ENCODE assay signal across 15 cellular contexts in genomic region chr12:93762059-93762719, GRCh38.
A peak's percentile ranks its signal among the peaks of the same experiment; 100 is the strongest.
DNase-seq lines count a peak whose midpoint lies in the region; ATAC-seq, FAIRE-seq and TF ChIP-seq lines count a peak whose summit lies in the region.
"Had no signal": no experiment of that assay in that cellular context is flagged by ENCODE, and none has a peak within 500 bp of the region (broad histone marks: within the 10 kb centered on the region; RNA-seq: fewer than 3 reads in every experiment).

No MANE protein-coding gene starts in this region.

- intact Hi-C loops in K562 (cut with micrococcal nuclease) = loop anchor here (2.0 to 10.0 kb wide), 4 partner anchors 170 to 777 kb away; no protein-coding TSS in a partner anchor

- peak; percentile 76 for TF ChIP-seq EP300 in K562 (IDR thresholded peaks at IDR 0.05; ENCODE audit: low read length)

- peak overlapping the region; percentile 55 for H2AFZ ChIP-seq in K562 (ENCODE audit: low read depth, low read length)

- FAIRE-seq in K562 (lab: Jason Lieb, UNC) (no peak), H54 (lab: Jason Lieb, UNC) (no peak)
- FAIRE-seq: kidney had no signal

- no peak overlapping the region for H3K4me2 ChIP-seq in K562 (ENCODE audit: insufficient read depth, low read length)

- TF ChIP-seq CTCF in AG10803 (conservative IDR thresholded peaks at IDR 0.05; ENCODE audit: low read length) (no peak), K562 (IDR thresholded peaks at IDR 0.05 in 2 of 3, conservative IDR thresholded peaks at IDR 0.05 in 1 of 3; ENCODE audit: insufficient read depth in 2 of 3, low read depth in 1 of 3, low read length in 3 of 3) (no peak)

- H3K79me2 ChIP-seq in K562 (ENCODE audit: control insufficient read depth, insufficient read depth, low read length) = peaks cover 25% of the 10 kb centered on the region; the same call in 2 of the 3 replicates

- H3K36me3 ChIP-seq in K562 (ENCODE audit: control insufficient read depth, insufficient read depth, low read length) = no peaks in the 10 kb centered on the region
- H3K36me3 ChIP-seq: heart right ventricle, MG63 had no signal

- in situ Hi-C loops in K562 (cut with MboI) = loop anchor here (10.0 kb wide), 1 partner anchor 257 kb away; no protein-coding TSS in a partner anchor

- no TSS peak for BruUV-seq in K562 (replicated peaks; lab: Mats Ljungman, UMichigan)

- TF ChIP-seq RAD21 in K562 (CRISPR knock-in tag; conservative IDR thresholded peaks at IDR 0.05 in 1 of 2, IDR thresholded peaks at IDR 0.05 in 1 of 2) = no peak; a peak in 1 of 4 replicates

- H3K9me3 ChIP-seq in K562 (replicated peaks; ENCODE audit: control insufficient read depth, insufficient read depth, low read depth, low read length) = no peaks in the 10 kb centered on the region
- H3K9me3 ChIP-seq: heart right ventricle, MG63 had no signal

- DNase-seq in AG10803 (ENCODE audit: low read depth) (peak; percentile 80), M059J (ENCODE audit: low read depth) (peak; percentile 48), K562 (ENCODE audit: extremely low read depth in 1 of 4, low spot score in 3 of 4) (peak in 1 of 4 experiments; percentile 29), myocyte (ENCODE audit: low read depth) (peak; percentile 87), NCI-H1092 treated with DMSO at 0.1 percent for 48 hours (lab: John Stamatoyannopoulos, UW) (no peak), T-helper 9 cell (no peak), cortex of kidney (lab: John Stamatoyannopoulos, UW) (no peak), H54 (ENCODE audit: insufficient read length, low spot score) (no peak)
- DNase-seq: activated CD4-positive, alpha-beta T cell treated with anti-CD3 and anti-CD28 coated beads for 48 hours; activated naive CD4-positive, alpha-beta T cell treated with anti-CD3 and anti-CD28 coated beads, Interleukin-2, amount 10 ng/mL, durations not matched to agents 7 days and 5 days; CD8-positive, alpha-beta T cell; heart right ventricle; kidney; MG63; NCI-H524 treated with DMSO at 0.1 percent for 48 hours had no signal

- POLR2A ChIA-PET in K562 (lab: Yijun Ruan, JAX) = interaction anchor here (0.6 to 2.3 kb wide), 9 partner anchors 9 to 192 kb away, joined by 3 to 9 read pairs (median 4); no protein-coding TSS in a partner anchor

- H4K20me1 ChIP-seq in K562 (replicated peaks; ENCODE audit: control insufficient read depth, insufficient read depth, low read length) = no peaks in the 10 kb centered on the region

- H3K9ac ChIP-seq in K562 (ENCODE audit: insufficient read depth in 1 of 2, low read depth in 2 of 2, low read length in 2 of 2) = peak overlapping the region in 1 of 2 experiments; percentile 26; a peak in 2 of 4 replicates

- ATAC-seq in K562 = peak; percentile 28
- ATAC-seq: CD8-positive, alpha-beta T cell had no signal

- no peaks in the 10 kb centered on the region for H3K9me1 ChIP-seq in K562 (ENCODE audit: control insufficient read depth, insufficient read depth, low read length)

- no peaks in the 10 kb centered on the region for H3K27me3 ChIP-seq in K562 (ENCODE audit: control insufficient read depth in 2 of 2, insufficient read depth in 2 of 2, low read length in 2 of 2)
- H3K27me3 ChIP-seq: heart right ventricle, MG63 had no signal

- peaks cover 24 to 74% of the 10 kb centered on the region in 2 experiments for H3K4me1 ChIP-seq in K562 (replicated peaks in 1 of 2; ENCODE audit: control insufficient read depth in 2 of 2, insufficient read depth in 2 of 2, low read length in 2 of 2)

- 9% methylated on average over 3 of the region's 3 CpGs for WGBS in K562 (ENCODE audit: insufficient coverage, low coverage, missing lambda C conversion rate)

- no peak overlapping the region for H3K4me3 ChIP-seq in AG10803 (ENCODE audit: low read length)
- no peak overlapping the region for H3K4me3 ChIP-seq in K562
- H3K4me3 ChIP-seq: heart right ventricle, MG63 had no signal

- peak overlapping the region; percentile 61 for H3K27ac ChIP-seq in K562 (ENCODE audit: extremely low read depth, low read depth, low read length)

- CTCF ChIA-PET in K562 (lab: Yijun Ruan, JAX; ENCODE audit: low intra/inter-chr PET ratio) = interaction anchor here (1.5 kb wide), 1 partner anchor 193 kb away, joined by 3 read pairs; no protein-coding TSS in a partner anchor

- no peak for TF ChIP-seq POLR2A in K562 (conservative IDR thresholded peaks at IDR 0.05)
- TF ChIP-seq POLR2A in H54 (IDR thresholded peaks at IDR 0.05; ENCODE audit: low read depth, low read length) = no peak

TF ChIP-seq in K562, 482 proteins besides CTCF, POLR2A, EP300 and RAD21 (continues in another document):
- TF ChIP-seq ZNF592 (IDR thresholded peaks at IDR 0.05) (peak; percentile 52), VEZF1 (CRISPR knock-in tag; IDR thresholded peaks at IDR 0.05) (no peak), CXXC5 (CRISPR knock-in tag; IDR thresholded peaks at IDR 0.05) (peak; percentile 30; the same call in 1 of the 2 replicates), ZNF589 (CRISPR knock-in tag; IDR thresholded peaks at IDR 0.05; ENCODE audit: low read depth) (peak; percentile 90), ETV6 (IDR thresholded peaks at IDR 0.05; ENCODE audit: borderline replicate concordance in 1 of 2, low read depth in 2 of 2, low read length in 1 of 2) (no peak), ETV6 (CRISPR knock-in tag; IDR thresholded peaks at IDR 0.05; ENCODE audit: borderline replicate concordance) (no peak), FOXK2 (conservative IDR thresholded peaks at IDR 0.05 in 1 of 2, IDR thresholded peaks at IDR 0.05 in 1 of 2; ENCODE audit: low read depth in 2 of 2) (0 out of 4 replicates have a peak, but pooled peaks of 1 of the 2 experiments have one; percentile 44), AFF1 (IDR thresholded peaks at IDR 0.05; ENCODE audit: low read depth in 1 of 2, partially characterized antibody in 2 of 2) (no peak), ZBTB17 (CRISPR knock-in tag; IDR thresholded peaks at IDR 0.05) (no peak)

Comparison
In these comparisons a context has a peak if more than half of its experiments do, and no peak if none do; other contexts are left out.
1. DNase-seq: peak in AG10803 (single experiment), M059J (single experiment) and myocyte (single experiment); none in NCI-H1092 treated with DMSO at 0.1 percent for 48 hours (single experiment), T-helper 9 cell (single experiment), cortex of kidney (single experiment) and H54 (single experiment).